Comparison of ENCODE assay signal across 8 cellular contexts in genomic region chr17:6444573-6445335, GRCh38. TPM values are rescaled to one million over a fixed set of nuclear protein-coding genes. Genes with fewer than 3 reads are reported as not detected.
DNase-seq lines count a peak whose midpoint lies in the region; ATAC-seq and TF ChIP-seq lines count a peak whose summit lies in the region.

No MANE protein-coding gene starts in this region.

- H3K4me3 ChIP-seq in GM06990 (replicated peaks; ENCODE audit: low read depth, low read length) (peak overlapping the region; percentile 51), fibroblast of villous mesenchyme (ENCODE audit: low read depth, low read length) (peak overlapping the region; percentile 77), psoas muscle (peak overlapping the region; percentile 67)

- no peak overlapping the region for H3K27ac ChIP-seq in psoas muscle

- DNase-seq in GM06990 (ENCODE audit: extremely low read depth, insufficient read length) (no peak), fibroblast of villous mesenchyme (ENCODE audit: low read depth) (no peak), psoas muscle (peak in 1 of 2 donors; percentile 31), GM03348 (ENCODE audit: low spot score) (no peak), medulla oblongata (ENCODE audit: extremely low spot score) (no peak), DMS114 treated with DMSO at 0.1 percent for 48 hours (lab: John Stamatoyannopoulos, UW; ENCODE audit: unreplicated experiment) (no peak)

- intact Hi-C loops in psoas muscle (cut with DNase I), result no loop called here

- ATAC-seq in SK-N-SH treated with all-trans-retinoic acid at 6 μM for 48 hours (peak; percentile 2; the same call in 2 of the 3 replicates), psoas muscle (peak in 1 of 4 donors; percentile 15), GM19452 (IDR thresholded peaks at IDR 0.05; ENCODE audit: unreplicated experiment) (no peak)

- WGBS in psoas muscle, 3 donors, result 23 to 28% (median 25%) methylated on average over 34 to 36 of the region's 36 CpGs

- no peak for TF ChIP-seq CTCF in GM06990 (IDR thresholded peaks at IDR 0.05; ENCODE audit: insufficient read depth, low read length, poor library complexity, severe bottlenecking)
- no peak for TF ChIP-seq CTCF in fibroblast of villous mesenchyme (IDR thresholded peaks at IDR 0.05; ENCODE audit: insufficient read depth, low read depth, low read length)
- TF ChIP-seq CTCF in psoas muscle (IDR thresholded peaks at IDR 0.05), result no peak

- H3K36me3 ChIP-seq in GM06990 (ENCODE audit: control insufficient read depth, insufficient read depth, low read length) (no peaks in the 10 kb centered on the region; the same call in 1 of the 2 replicates), psoas muscle (ENCODE audit: insufficient read depth in 1 of 2, low read depth in 1 of 2) (no peaks in the 10 kb centered on the region)

- no peaks in the 10 kb centered on the region for H3K9me3 ChIP-seq in psoas muscle

- H3K4me1 ChIP-seq in psoas muscle, result no peaks in the 10 kb centered on the region

- H3K27me3 ChIP-seq in GM06990 (replicated peaks; ENCODE audit: control insufficient read depth, insufficient read depth, low read length), result no peaks in the 10 kb centered on the region; the same call in none of the 2 replicates
- peaks cover 0 to 13% (median 0%) of the 10 kb centered on the region in 3 donors for H3K27me3 ChIP-seq in psoas muscle (ENCODE audit: insufficient read depth in 3 of 3, low read length in 2 of 3)

TF ChIP-seq in SK-N-SH treated with all-trans-retinoic acid at 6 μM for 48 hours, 23 proteins besides CTCF, POLR2A, EP300 and RAD21:
- TF ChIP-seq ZFP3 (CRISPR knock-in tag; IDR thresholded peaks at IDR 0.05), result no peak
- TF ChIP-seq TSHZ2 (CRISPR knock-in tag; IDR thresholded peaks at IDR 0.05), result no peak
- no peak for TF ChIP-seq ZNF565 (CRISPR knock-in tag; conservative IDR thresholded peaks at IDR 0.05; ENCODE audit: low read depth)

RNA-seq across cellular contexts. Expression of gene PIMREG, which starts 0.5 kb away (rescaled TPM):
- total RNA-seq in fibroblast of villous mesenchyme, result 18.1 and 18.4 TPM in 2 replicates
- total RNA-seq in psoas muscle, result under 1 TPM in 1 of 4 donors, not detected in 3; 0.38 TPM
- polyA plus RNA-seq in psoas muscle, result under 1 TPM in 2 of 3 donors, not detected in 1; 0.18 to 0.21 TPM

RNA-seq across cellular contexts. Expression of gene AIPL1, which starts 9.8 kb away (rescaled TPM):
- total RNA-seq in fibroblast of villous mesenchyme, result not detected in 2 replicates
- total RNA-seq in psoas muscle, result not detected
- not detected for polyA plus RNA-seq in psoas muscle

Comparison
In these comparisons a context has a peak if more than half of its experiments do, and no peak if none do; other contexts are left out.
1. RNA of gene PIMREG, which starts 0.5 kb away (total RNA-seq): 18.1 to 18.4 TPM in fibroblast of villous mesenchyme; 0.38 TPM in psoas muscle; every median in the first group is over 10 times any median in the second.
2. Peak in every context shown above with its lines, with median percentiles within 50 percentile points of each other: H3K4me3 ChIP-seq.